Comparison of ENCODE assay signal across 1 cellular context in the genomic region with DNA sequence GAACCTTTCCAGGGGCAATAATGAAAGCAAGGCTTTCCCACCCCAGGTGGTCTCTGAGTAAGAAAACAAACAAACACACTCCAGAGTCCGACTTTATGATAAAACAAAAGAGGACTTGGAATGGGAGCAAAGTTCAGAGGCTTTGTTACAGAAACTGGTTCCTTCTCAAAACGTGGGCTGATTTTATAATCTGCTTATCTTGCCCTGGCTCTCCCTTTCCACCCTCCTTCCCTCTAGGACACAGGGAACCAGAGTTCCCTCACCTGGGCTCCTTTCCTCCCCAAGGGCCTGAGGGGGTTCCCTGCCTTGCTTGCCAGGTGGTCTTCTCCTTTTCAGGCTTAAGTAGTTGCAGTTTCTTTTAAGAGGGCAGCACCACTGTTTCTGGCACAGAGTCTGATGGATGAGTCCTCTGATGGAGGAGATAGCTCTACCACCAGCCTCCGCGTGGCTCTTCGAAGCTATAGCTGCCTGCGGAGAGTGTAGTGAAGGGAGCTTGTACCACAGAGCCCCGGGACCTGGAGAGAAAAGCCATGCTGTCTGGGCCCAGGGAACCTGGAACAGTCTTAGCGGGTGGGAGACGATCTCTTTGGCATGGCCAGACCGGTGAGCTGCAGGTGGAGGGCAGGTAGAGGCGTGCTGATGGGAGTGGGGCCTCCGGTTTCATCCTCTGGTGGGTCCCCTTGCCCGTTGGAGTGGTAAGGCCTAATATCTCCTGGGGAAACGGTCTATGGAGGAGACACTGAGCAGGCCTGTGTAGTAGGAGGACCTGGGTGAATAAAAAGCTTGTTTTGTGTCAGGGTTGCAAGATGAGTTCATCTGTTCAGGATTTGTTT.
TF ChIP-seq lines count a peak whose summit lies in the region.

No MANE protein-coding gene starts in this region.

TF ChIP-seq in HepG2, 621 proteins besides CTCF, POLR2A, EP300 and RAD21 (continued from another document and continues in another):
- TF ChIP-seq, protein P1, sequence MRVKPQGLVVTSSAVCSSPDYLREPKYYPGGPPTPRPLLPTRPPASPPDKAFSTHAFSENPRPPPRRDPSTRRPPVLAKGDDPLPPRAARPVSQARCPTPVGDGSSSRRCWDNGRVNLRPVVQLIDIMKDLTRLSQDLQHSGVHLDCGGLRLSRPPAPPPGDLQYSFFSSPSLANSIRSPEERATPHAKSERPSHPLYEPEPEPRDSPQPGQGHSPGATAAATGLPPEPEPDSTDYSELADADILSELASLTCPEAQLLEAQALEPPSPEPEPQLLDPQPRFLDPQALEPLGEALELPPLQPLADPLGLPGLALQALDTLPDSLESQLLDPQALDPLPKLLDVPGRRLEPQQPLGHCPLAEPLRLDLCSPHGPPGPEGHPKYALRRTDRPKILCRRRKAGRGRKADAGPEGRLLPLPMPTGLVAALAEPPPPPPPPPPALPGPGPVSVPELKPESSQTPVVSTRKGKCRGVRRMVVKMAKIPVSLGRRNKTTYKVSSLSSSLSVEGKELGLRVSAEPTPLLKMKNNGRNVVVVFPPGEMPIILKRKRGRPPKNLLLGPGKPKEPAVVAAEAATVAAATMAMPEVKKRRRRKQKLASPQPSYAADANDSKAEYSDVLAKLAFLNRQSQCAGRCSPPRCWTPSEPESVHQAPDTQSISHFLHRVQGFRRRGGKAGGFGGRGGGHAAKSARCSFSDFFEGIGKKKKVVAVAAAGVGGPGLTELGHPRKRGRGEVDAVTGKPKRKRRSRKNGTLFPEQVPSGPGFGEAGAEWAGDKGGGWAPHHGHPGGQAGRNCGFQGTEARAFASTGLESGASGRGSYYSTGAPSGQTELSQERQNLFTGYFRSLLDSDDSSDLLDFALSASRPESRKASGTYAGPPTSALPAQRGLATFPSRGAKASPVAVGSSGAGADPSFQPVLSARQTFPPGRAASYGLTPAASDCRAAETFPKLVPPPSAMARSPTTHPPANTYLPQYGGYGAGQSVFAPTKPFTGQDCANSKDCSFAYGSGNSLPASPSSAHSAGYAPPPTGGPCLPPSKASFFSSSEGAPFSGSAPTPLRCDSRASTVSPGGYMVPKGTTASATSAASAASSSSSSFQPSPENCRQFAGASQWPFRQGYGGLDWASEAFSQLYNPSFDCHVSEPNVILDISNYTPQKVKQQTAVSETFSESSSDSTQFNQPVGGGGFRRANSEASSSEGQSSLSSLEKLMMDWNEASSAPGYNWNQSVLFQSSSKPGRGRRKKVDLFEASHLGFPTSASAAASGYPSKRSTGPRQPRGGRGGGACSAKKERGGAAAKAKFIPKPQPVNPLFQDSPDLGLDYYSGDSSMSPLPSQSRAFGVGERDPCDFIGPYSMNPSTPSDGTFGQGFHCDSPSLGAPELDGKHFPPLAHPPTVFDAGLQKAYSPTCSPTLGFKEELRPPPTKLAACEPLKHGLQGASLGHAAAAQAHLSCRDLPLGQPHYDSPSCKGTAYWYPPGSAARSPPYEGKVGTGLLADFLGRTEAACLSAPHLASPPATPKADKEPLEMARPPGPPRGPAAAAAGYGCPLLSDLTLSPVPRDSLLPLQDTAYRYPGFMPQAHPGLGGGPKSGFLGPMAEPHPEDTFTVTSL (CRISPR knock-in tag; IDR thresholded peaks at IDR 0.05; ENCODE audit: borderline replicate concordance): peak; percentile 65; the same call in 1 of the 2 replicates
- peak; percentile 67 for TF ChIP-seq POLR2G (IDR thresholded peaks at IDR 0.05; ENCODE audit: low read depth, low read length)
- TF ChIP-seq, protein P2, sequence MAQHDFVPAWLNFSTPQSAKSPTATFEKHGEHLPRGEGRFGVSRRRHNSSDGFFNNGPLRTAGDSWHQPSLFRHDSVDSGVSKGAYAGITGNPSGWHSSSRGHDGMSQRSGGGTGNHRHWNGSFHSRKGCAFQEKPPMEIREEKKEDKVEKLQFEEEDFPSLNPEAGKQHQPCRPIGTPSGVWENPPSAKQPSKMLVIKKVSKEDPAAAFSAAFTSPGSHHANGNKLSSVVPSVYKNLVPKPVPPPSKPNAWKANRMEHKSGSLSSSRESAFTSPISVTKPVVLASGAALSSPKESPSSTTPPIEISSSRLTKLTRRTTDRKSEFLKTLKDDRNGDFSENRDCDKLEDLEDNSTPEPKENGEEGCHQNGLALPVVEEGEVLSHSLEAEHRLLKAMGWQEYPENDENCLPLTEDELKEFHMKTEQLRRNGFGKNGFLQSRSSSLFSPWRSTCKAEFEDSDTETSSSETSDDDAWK (CRISPR knock-in tag; IDR thresholded peaks at IDR 0.05): no peak
- peak; percentile 96 for TF ChIP-seq SOX5 (CRISPR knock-in tag; IDR thresholded peaks at IDR 0.05; ENCODE audit: borderline replicate concordance)
- TF ChIP-seq HDAC1 (CRISPR knock-in tag; IDR thresholded peaks at IDR 0.05): peak; percentile 37; the same call in 1 of the 2 replicates
- TF ChIP-seq, protein P3, sequence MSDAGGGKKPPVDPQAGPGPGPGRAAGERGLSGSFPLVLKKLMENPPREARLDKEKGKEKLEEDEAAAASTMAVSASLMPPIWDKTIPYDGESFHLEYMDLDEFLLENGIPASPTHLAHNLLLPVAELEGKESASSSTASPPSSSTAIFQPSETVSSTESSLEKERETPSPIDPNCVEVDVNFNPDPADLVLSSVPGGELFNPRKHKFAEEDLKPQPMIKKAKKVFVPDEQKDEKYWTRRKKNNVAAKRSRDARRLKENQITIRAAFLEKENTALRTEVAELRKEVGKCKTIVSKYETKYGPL (CRISPR knock-in tag; IDR thresholded peaks at IDR 0.05): no peak
- peak; percentile 10; the same call in 1 of the 2 replicates for TF ChIP-seq SSRP1 (CRISPR knock-in tag; IDR thresholded peaks at IDR 0.05)
- TF ChIP-seq DMAP1 (CRISPR knock-in tag; IDR thresholded peaks at IDR 0.05): peak; percentile 65; the same call in 1 of the 2 replicates
- TF ChIP-seq TCF7L2 (IDR thresholded peaks at IDR 0.05; ENCODE audit: low read depth, low read length): no peak
- peak; percentile 77; the same call in 1 of the 2 replicates for TF ChIP-seq RXRB (CRISPR knock-in tag; IDR thresholded peaks at IDR 0.05; ENCODE audit: borderline replicate concordance)
- TF ChIP-seq, protein P4, sequence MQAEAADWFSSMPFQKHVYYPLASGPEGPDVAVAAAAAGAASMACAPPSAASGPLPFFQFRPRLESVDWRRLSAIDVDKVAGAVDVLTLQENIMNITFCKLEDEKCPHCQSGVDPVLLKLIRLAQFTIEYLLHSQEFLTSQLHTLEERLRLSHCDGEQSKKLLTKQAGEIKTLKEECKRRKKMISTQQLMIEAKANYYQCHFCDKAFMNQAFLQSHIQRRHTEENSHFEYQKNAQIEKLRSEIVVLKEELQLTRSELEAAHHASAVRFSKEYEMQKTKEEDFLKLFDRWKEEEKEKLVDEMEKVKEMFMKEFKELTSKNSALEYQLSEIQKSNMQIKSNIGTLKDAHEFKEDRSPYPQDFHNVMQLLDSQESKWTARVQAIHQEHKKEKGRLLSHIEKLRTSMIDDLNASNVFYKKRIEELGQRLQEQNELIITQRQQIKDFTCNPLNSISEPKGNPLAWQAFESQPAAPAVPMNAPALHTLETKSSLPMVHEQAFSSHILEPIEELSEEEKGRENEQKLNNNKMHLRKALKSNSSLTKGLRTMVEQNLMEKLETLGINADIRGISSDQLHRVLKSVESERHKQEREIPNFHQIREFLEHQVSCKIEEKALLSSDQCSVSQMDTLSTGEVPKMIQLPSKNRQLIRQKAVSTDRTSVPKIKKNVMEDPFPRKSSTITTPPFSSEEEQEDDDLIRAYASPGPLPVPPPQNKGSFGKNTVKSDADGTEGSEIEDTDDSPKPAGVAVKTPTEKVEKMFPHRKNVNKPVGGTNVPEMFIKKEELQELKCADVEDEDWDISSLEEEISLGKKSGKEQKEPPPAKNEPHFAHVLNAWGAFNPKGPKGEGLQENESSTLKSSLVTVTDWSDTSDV (CRISPR knock-in tag; IDR thresholded peaks at IDR 0.05): no peak
- TF ChIP-seq, protein P5, sequence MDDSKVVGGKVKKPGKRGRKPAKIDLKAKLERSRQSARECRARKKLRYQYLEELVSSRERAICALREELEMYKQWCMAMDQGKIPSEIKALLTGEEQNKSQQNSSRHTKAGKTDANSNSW (CRISPR knock-in tag; IDR thresholded peaks at IDR 0.05; ENCODE audit: borderline replicate concordance): 0 out of 2 replicates have a peak, but pooled peaks have one; percentile 48
- TF ChIP-seq FOSL2 (CRISPR knock-in tag; IDR thresholded peaks at IDR 0.05): peak; percentile 87
- TF ChIP-seq PAWR (CRISPR knock-in tag; IDR thresholded peaks at IDR 0.05; ENCODE audit: borderline replicate concordance): peak; percentile 66; the same call in 1 of the 2 replicates
- TF ChIP-seq NFIC (IDR thresholded peaks at IDR 0.05; ENCODE audit: low read length): peak; percentile 22; the same call in 1 of the 2 replicates
- no peak for TF ChIP-seq SOX6 (IDR thresholded peaks at IDR 0.05)
- TF ChIP-seq SOX6 (CRISPR knock-in tag; IDR thresholded peaks at IDR 0.05): peak; percentile 91
- peak; percentile 55; the same call in 1 of the 2 replicates for TF ChIP-seq TBX2 (CRISPR knock-in tag; IDR thresholded peaks at IDR 0.05; ENCODE audit: borderline replicate concordance)
- TF ChIP-seq, protein P6, sequence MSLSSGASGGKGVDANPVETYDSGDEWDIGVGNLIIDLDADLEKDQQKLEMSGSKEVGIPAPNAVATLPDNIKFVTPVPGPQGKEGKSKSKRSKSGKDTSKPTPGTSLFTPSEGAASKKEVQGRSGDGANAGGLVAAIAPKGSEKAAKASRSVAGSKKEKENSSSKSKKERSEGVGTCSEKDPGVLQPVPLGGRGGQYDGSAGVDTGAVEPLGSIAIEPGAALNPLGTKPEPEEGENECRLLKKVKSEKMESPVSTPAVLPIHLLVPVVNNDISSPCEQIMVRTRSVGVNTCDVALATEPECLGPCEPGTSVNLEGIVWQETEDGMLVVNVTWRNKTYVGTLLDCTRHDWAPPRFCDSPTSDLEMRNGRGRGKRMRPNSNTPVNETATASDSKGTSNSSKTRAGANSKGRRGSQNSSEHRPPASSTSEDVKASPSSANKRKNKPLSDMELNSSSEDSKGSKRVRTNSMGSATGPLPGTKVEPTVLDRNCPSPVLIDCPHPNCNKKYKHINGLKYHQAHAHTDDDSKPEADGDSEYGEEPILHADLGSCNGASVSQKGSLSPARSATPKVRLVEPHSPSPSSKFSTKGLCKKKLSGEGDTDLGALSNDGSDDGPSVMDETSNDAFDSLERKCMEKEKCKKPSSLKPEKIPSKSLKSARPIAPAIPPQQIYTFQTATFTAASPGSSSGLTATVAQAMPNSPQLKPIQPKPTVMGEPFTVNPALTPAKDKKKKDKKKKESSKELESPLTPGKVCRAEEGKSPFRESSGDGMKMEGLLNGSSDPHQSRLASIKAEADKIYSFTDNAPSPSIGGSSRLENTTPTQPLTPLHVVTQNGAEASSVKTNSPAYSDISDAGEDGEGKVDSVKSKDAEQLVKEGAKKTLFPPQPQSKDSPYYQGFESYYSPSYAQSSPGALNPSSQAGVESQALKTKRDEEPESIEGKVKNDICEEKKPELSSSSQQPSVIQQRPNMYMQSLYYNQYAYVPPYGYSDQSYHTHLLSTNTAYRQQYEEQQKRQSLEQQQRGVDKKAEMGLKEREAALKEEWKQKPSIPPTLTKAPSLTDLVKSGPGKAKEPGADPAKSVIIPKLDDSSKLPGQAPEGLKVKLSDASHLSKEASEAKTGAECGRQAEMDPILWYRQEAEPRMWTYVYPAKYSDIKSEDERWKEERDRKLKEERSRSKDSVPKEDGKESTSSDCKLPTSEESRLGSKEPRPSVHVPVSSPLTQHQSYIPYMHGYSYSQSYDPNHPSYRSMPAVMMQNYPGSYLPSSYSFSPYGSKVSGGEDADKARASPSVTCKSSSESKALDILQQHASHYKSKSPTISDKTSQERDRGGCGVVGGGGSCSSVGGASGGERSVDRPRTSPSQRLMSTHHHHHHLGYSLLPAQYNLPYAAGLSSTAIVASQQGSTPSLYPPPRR (CRISPR knock-in tag; IDR thresholded peaks at IDR 0.05; ENCODE audit: borderline replicate concordance): 0 out of 2 replicates have a peak, but pooled peaks have one; percentile 14
- TF ChIP-seq, protein P7, sequence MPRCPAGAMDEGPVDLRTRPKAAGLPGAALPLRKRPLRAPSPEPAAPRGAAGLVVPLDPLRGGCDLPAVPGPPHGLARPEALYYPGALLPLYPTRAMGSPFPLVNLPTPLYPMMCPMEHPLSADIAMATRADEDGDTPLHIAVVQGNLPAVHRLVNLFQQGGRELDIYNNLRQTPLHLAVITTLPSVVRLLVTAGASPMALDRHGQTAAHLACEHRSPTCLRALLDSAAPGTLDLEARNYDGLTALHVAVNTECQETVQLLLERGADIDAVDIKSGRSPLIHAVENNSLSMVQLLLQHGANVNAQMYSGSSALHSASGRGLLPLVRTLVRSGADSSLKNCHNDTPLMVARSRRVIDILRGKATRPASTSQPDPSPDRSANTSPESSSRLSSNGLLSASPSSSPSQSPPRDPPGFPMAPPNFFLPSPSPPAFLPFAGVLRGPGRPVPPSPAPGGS (CRISPR knock-in tag; IDR thresholded peaks at IDR 0.05): no peak; the same call in 1 of the 2 replicates
- TF ChIP-seq ZNF24 (IDR thresholded peaks at IDR 0.05): peak; percentile 74
- TF ChIP-seq, protein P8, sequence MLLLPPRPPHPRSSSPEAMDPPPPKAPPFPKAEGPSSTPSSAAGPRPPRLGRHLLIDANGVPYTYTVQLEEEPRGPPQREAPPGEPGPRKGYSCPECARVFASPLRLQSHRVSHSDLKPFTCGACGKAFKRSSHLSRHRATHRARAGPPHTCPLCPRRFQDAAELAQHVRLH (CRISPR knock-in tag; IDR thresholded peaks at IDR 0.05; ENCODE audit: borderline replicate concordance, low read depth): 0 out of 2 replicates have a peak, but pooled peaks have one; percentile 30
- TF ChIP-seq, protein P9, sequence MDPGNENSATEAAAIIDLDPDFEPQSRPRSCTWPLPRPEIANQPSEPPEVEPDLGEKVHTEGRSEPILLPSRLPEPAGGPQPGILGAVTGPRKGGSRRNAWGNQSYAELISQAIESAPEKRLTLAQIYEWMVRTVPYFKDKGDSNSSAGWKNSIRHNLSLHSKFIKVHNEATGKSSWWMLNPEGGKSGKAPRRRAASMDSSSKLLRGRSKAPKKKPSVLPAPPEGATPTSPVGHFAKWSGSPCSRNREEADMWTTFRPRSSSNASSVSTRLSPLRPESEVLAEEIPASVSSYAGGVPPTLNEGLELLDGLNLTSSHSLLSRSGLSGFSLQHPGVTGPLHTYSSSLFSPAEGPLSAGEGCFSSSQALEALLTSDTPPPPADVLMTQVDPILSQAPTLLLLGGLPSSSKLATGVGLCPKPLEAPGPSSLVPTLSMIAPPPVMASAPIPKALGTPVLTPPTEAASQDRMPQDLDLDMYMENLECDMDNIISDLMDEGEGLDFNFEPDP (CRISPR knock-in tag; conservative IDR thresholded peaks at IDR 0.05): 0 out of 2 replicates have a peak, but pooled peaks have one; percentile 44
- peak; percentile 39; the same call in 1 of the 2 replicates for TF ChIP-seq NRL (CRISPR knock-in tag; IDR thresholded peaks at IDR 0.05; ENCODE audit: borderline replicate concordance)
- TF ChIP-seq RXRA (CRISPR knock-in tag; IDR thresholded peaks at IDR 0.05): no peak
- TF ChIP-seq POLR2AphosphoS5 (IDR thresholded peaks at IDR 0.05; ENCODE audit: low read depth, low read length): peak; percentile 44
- TF ChIP-seq SALL1 (CRISPR knock-in tag; IDR thresholded peaks at IDR 0.05): peak; percentile 19; the same call in 1 of the 2 replicates
- TF ChIP-seq NR3C1 (CRISPR knock-in tag; IDR thresholded peaks at IDR 0.05): no peak
- 0 out of 2 replicates have a peak, but pooled peaks have one; percentile 10 for TF ChIP-seq FOXA1 (IDR thresholded peaks at IDR 0.05)
- peak; percentile 45; the same call in 1 of the 2 replicates for TF ChIP-seq FOXA1 (CRISPR knock-in tag; IDR thresholded peaks at IDR 0.05)
- no peak for TF ChIP-seq ATM (IDR thresholded peaks at IDR 0.05; ENCODE audit: borderline replicate concordance)
- no peak for TF ChIP-seq JUND (CRISPR knock-in tag; IDR thresholded peaks at IDR 0.05)
- peak; percentile 30; the same call in 1 of the 2 replicates for TF ChIP-seq ELF3 (CRISPR knock-in tag; IDR thresholded peaks at IDR 0.05)
- TF ChIP-seq ZFY (CRISPR knock-in tag; IDR thresholded peaks at IDR 0.05): peak; percentile 68; the same call in 1 of the 2 replicates
- TF ChIP-seq PPARG (CRISPR knock-in tag; conservative IDR thresholded peaks at IDR 0.05): peak; percentile 84
- no peak for TF ChIP-seq ADNP (CRISPR knock-in tag; IDR thresholded peaks at IDR 0.05)
- 0 out of 2 replicates have a peak, but pooled peaks have one; percentile 24 for TF ChIP-seq ZNF709 (CRISPR knock-in tag; IDR thresholded peaks at IDR 0.05)
- TF ChIP-seq ZNF841 (CRISPR knock-in tag; IDR thresholded peaks at IDR 0.05; ENCODE audit: borderline replicate concordance): no peak
